ENCODE assay signal across 20 cellular contexts in the genomic region with DNA sequence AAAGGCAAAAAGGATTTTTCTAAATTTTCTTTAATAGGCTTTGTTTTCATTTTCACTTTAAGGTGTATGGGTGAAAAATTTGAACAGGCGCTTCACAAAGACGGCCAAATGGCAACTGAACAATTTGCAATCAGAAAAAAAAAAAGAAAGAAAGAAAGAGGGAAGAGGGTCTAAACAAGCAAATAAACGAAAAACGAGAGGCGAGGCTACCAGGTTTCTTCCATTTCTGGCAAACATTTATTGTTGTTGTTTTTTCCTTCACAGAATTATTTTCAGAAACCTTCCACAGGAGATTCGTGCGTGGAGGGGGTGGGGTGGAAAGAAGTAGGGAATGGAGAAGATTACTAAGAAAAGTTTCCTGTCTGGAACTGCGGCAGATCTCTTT. TPM values are rescaled to one million over a fixed set of nuclear protein-coding genes. Genes with fewer than 3 reads are reported as not detected.
DNase-seq lines count a peak whose midpoint lies in the region; FAIRE-seq and TF ChIP-seq lines count a peak whose summit lies in the region.
"Had no signal": no experiment of that assay in that cellular context is flagged by ENCODE, and none has a peak within 500 bp of the region (broad histone marks: within the 10 kb centered on the region; RNA-seq: fewer than 3 reads in every experiment).

No MANE protein-coding gene starts in this region.

- H3K4me3 ChIP-seq in GM12865 (ENCODE audit: low read depth, low read length) (peak overlapping the region; percentile 57), MG63 (peak overlapping the region; percentile 45), H1 (ENCODE audit: extremely low read depth in 1 of 4, insufficient read depth in 2 of 4, low read depth in 3 of 4, low read length in 4 of 4) (peak overlapping the region; percentile 54 to 81 (median 74)), tibial nerve (no peak overlapping the region)
- H3K4me3 ChIP-seq: suprapubic skin had no signal

- no peak overlapping the region for H3K14ac ChIP-seq in H1 (ENCODE audit: insufficient read length)

- H3K4me1 ChIP-seq in H1 (replicated peaks in 1 of 4; ENCODE audit: control insufficient read depth in 3 of 4, insufficient read depth in 4 of 4, low read length in 3 of 4), result peaks cover 0 to 2% (median 0%) of the 10 kb centered on the region in 4 experiments; a peak in 1 of 7 replicates
- H3K4me1 ChIP-seq in tibial nerve, result peaks cover 0 to 7% (median 0%) of the 10 kb centered on the region in 4 donors
- H3K4me1 ChIP-seq: suprapubic skin had no signal

- H4K8ac ChIP-seq in H1 (ENCODE audit: extremely low read depth, insufficient read depth, low read length), result no peak overlapping the region

- H3K4me1 Mint-ChIP-seq in nephron progenitor cell, result peaks cover 39% of the 10 kb centered on the region
- H3K4me1 Mint-ChIP-seq: CD14-positive monocyte, naive B cell had no signal

- no peak overlapping the region for H2BK5ac ChIP-seq in H1 (ENCODE audit: low read depth, low read length)

- no peak overlapping the region for H2BK20ac ChIP-seq in H1 (ENCODE audit: low read length)

- no peak for TF ChIP-seq RAD21 in H1 (IDR thresholded peaks at IDR 0.05 in 1 of 2, conservative IDR thresholded peaks at IDR 0.05 in 1 of 2; ENCODE audit: low read depth in 2 of 2, low read length in 2 of 2)

- peak overlapping the region; percentile 71; the same call in 1 of the 2 replicates for H2AFZ ChIP-seq in H1 (ENCODE audit: low read length)

- H2BK120ac ChIP-seq in H1 (replicated peaks; ENCODE audit: low read depth, low read length), result no peak overlapping the region

- POLR2A ChIA-PET in H1 (lab: Charles Lee; ENCODE audit: partially characterized antibody), result no interaction called here

- no peak overlapping the region for H3K27ac ChIP-seq in H1 (ENCODE audit: low read depth, low read length)
- H3K27ac ChIP-seq in tibial nerve, result no peak overlapping the region
- H3K27ac ChIP-seq: suprapubic skin had no signal

- H3K27ac Mint-ChIP-seq in nephron progenitor cell, result no peak overlapping the region

- no peak for FAIRE-seq in H1 (lab: Jason Lieb, UNC)
- FAIRE-seq: G401.6 had no signal

- H3K27me3 Mint-ChIP-seq in nephron progenitor cell (ENCODE audit: low read depth, poor library complexity), result peaks cover 95% of the 10 kb centered on the region

- no peak overlapping the region for H3K23ac ChIP-seq in H1 (ENCODE audit: insufficient read length)

- peak overlapping the region in 1 of 4 experiments; percentile 12; a peak in 1 of 7 replicates for H3K9ac ChIP-seq in H1 (replicated peaks in 1 of 4; ENCODE audit: extremely low read depth in 1 of 4, low read depth in 3 of 4, low read length in 3 of 4)

- no peak overlapping the region for H2AK5ac ChIP-seq in H1 (ENCODE audit: low read depth, low read length)

- H3K27me3 ChIP-seq in MG63, result no peaks in the 10 kb centered on the region
- H3K27me3 ChIP-seq in H1 (replicated peaks in 1 of 4; ENCODE audit: control insufficient read depth in 3 of 4, extremely low read depth in 1 of 4, insufficient read depth in 3 of 4, low read length in 3 of 4), result peaks cover 3 to 58% (median 31%) of the 10 kb centered on the region in 4 experiments
- peaks cover 0 to 98% of the 10 kb centered on the region in 2 donors for H3K27me3 ChIP-seq in tibial nerve

- H3K23me2 ChIP-seq in H1 (ENCODE audit: low read depth, low read length), result peaks cover 14% of the 10 kb centered on the region

- CTCF ChIA-PET in H1 (lab: Charles Lee; ENCODE audit: partially characterized antibody), result interaction anchor here (0.9 kb wide), 1 partner anchor 898 kb away, joined by 3 read pairs; no protein-coding TSS in a partner anchor

- H3K9me3 ChIP-seq in MG63, result 0 out of 2 replicates have a peak, but pooled peaks cover 1% of the 10 kb centered on the region
- H3K9me3 ChIP-seq in H1 (ENCODE audit: insufficient read depth in 2 of 2, low read depth in 1 of 2, low read length in 1 of 2), result no peaks in the 10 kb centered on the region
- peaks cover 0 to 31% (median 0%) of the 10 kb centered on the region in 4 donors for H3K9me3 ChIP-seq in tibial nerve
- H3K9me3 ChIP-seq: suprapubic skin had no signal

- no peaks in the 10 kb centered on the region for H3K79me1 ChIP-seq in H1 (ENCODE audit: low read depth, low read length)

- H4K5ac ChIP-seq in H1 (ENCODE audit: insufficient read length, low read depth, low read length), result no peak overlapping the region

- 17% methylated on average over 7 of the region's 8 CpGs; no CpG with 5 or more reads in 1 of the 2 experiments for WGBS in H1 (ENCODE audit: extremely low coverage in 1 of 2, insufficient coverage in 1 of 2, insufficient read length in 1 of 2, insufficient replicate concordance in 2 of 2, low coverage in 1 of 2, low lambda C conversion rate in 2 of 2, missing lambda C conversion rate in 1 of 2), 2 experiments
- WGBS in tibial nerve, 2 donors, result 6% methylated on average over 8 of the region's 8 CpGs

- H4K91ac ChIP-seq in H1 (replicated peaks; ENCODE audit: insufficient read length, low read length), result no peak overlapping the region

- TF ChIP-seq EP300 in H1 (IDR thresholded peaks at IDR 0.05; ENCODE audit: borderline replicate concordance in 1 of 2, low read depth in 2 of 2, low read length in 2 of 2) (no peak), tibial nerve (IDR thresholded peaks at IDR 0.05) (no peak)

- TF ChIP-seq CTCF in GM12865 (IDR thresholded peaks at IDR 0.05; ENCODE audit: insufficient read depth, low read depth, low read length, missing control alignments) (no peak), H1 (IDR thresholded peaks at IDR 0.05; ENCODE audit: control extremely low read depth in 1 of 3, insufficient read depth in 1 of 3, low read depth in 1 of 3, low read length in 3 of 3) (no peak), nephron progenitor cell (IDR thresholded peaks at IDR 0.05) (no peak), tibial nerve (IDR thresholded peaks at IDR 0.05) (no peak)

- no peak overlapping the region for H3K18ac ChIP-seq in H1 (ENCODE audit: extremely low read depth, low read length)

- H3K4me2 ChIP-seq in H1 (ENCODE audit: insufficient read depth in 1 of 2, low read depth in 2 of 2, low read length in 2 of 2), result peak overlapping the region; percentile 79 to 93

- H2BK15ac ChIP-seq in H1 (ENCODE audit: low read length), result no peak overlapping the region

- H4K20me1 ChIP-seq in H1 (replicated peaks in 1 of 2; ENCODE audit: control insufficient read depth in 1 of 2, insufficient read depth in 2 of 2, low read length in 2 of 2), result no peaks in the 10 kb centered on the region

- no peaks in the 10 kb centered on the region for H3K36me3 ChIP-seq in MG63
- H3K36me3 ChIP-seq in H1 (ENCODE audit: control insufficient read depth in 2 of 4, insufficient read depth in 4 of 4, low read length in 3 of 4), result no peaks in the 10 kb centered on the region
- no peaks in the 10 kb centered on the region for H3K36me3 ChIP-seq in tibial nerve
- H3K36me3 ChIP-seq: suprapubic skin had no signal

- H3K56ac ChIP-seq in H1 (replicated peaks; ENCODE audit: insufficient read length, low read depth, low read length), result no peak overlapping the region

- peaks cover 10% of the 10 kb centered on the region for H3K36me3 Mint-ChIP-seq in nephron progenitor cell (ENCODE audit: low read depth)

- no peak overlapping the region for H3K4ac ChIP-seq in H1 (replicated peaks; ENCODE audit: insufficient read length, low read depth, low read length)

- H3K4me3 Mint-ChIP-seq in nephron progenitor cell, result peak overlapping the region; percentile 83

- H3K79me2 ChIP-seq in H1 (ENCODE audit: control insufficient read depth in 1 of 2, insufficient read depth in 2 of 2, low read length in 2 of 2), result no peaks in the 10 kb centered on the region

- no peak overlapping the region for H2BK12ac ChIP-seq in H1 (ENCODE audit: low read depth, low read length)

- DNase-seq in GM12865 (ENCODE audit: low read depth) (no peak), MG63 (no peak), H1 (ENCODE audit: low read depth in 1 of 2, low spot score in 2 of 2) (no peak), nephron progenitor cell (no peak), tibial nerve (ENCODE audit: low spot score in 2 of 2) (no peak), cerebellar cortex (ENCODE audit: low spot score) (no peak), SK-N-DZ (ENCODE audit: low spot score) (no peak), HPDE6-E6E7 (ENCODE audit: extremely low spot score) (no peak)
- DNase-seq: activated CD8-positive, alpha-beta memory T cell treated with anti-CD3 and anti-CD28 coated beads for 24 hours; activated naive CD4-positive, alpha-beta T cell treated with anti-CD3 and anti-CD28 coated beads, Interleukin-2, amount 50 U/mL, for 16 hours; cortex of kidney; kidney glomerular epithelial cell; naive B cell; NCI-H1436; NCI-H510A; T1000 had no signal

- peaks cover 38% of the 10 kb centered on the region for H3K9me3 Mint-ChIP-seq in nephron progenitor cell

- TF ChIP-seq POLR2A in H1 (IDR thresholded peaks at IDR 0.05; ENCODE audit: control extremely low read depth in 1 of 2, low read depth in 2 of 2, low read length in 2 of 2) (no peak), tibial nerve (IDR thresholded peaks at IDR 0.05) (no peak)

RNA-seq across cellular contexts. Expression of gene POM121L2, which starts 24.3 kb away (rescaled TPM):
- total RNA-seq in MG63 (2014; rRNA removed; shearing (Covaris generic); ENCODE audit: low replicate concordance), result not detected in 2 replicates
- total RNA-seq in H1 (2021; fragmentation: NEBNext Ultra II Directional; extraction: Animal tissue kit (Norgen Biotek cat#: 25700)), result 0.09 and 0.17 TPM in 2 replicates
- 0.05 TPM in 2 replicates for polyA plus RNA-seq in H1 (2011; rRNA removed)
- polyA plus RNA-seq in H1 (2011; cell fraction: cytosol; rRNA removed), result 0.03 TPM
- 0.13 TPM for polyA plus RNA-seq in H1 (2011; cell fraction: nucleus; rRNA removed)
- 0.05 to 0.11 TPM in 2 of 4 replicates, not detected in the others for polyA plus RNA-seq in H1 (2012, experiment 1 of 2)
- 0.09 TPM for polyA plus RNA-seq in H1 (2012, experiment 2 of 2)
- 0.08 TPM for polyA plus RNA-seq in H1 (2013, experiment 1 of 2)
- polyA plus RNA-seq in H1 (2013, experiment 2 of 2), result 0.11 TPM
- 0.16 TPM in 1 of 2 replicates, not detected in the other for polyA minus RNA-seq in H1 (2011; rRNA and poly(A)+ RNA removed)
- not detected for polyA minus RNA-seq in H1 (2011; cell fraction: cytosol; rRNA and poly(A)+ RNA removed)
- not detected for polyA minus RNA-seq in H1 (2011; cell fraction: nucleus; rRNA and poly(A)+ RNA removed)
- total RNA-seq in tibial nerve, result not detected
- polyA plus RNA-seq in SK-N-DZ (2014; cell fraction: cytosol; rRNA removed), result not detected in 2 replicates
- not detected in 2 replicates for polyA plus RNA-seq in SK-N-DZ (2014; cell fraction: nucleus; rRNA removed)
- total RNA-seq: skeletal muscle tissue, suprapubic skin had no signal
- polyA plus RNA-seq: CD14-positive monocyte had no signal

RNA-seq across cellular contexts. Expression of gene PRSS16, which starts 40.2 kb away (rescaled TPM):
- total RNA-seq in MG63 (2014; rRNA removed; shearing (Covaris generic); ENCODE audit: low replicate concordance), result 0.33 TPM in 1 of 2 replicates, not detected in the other
- total RNA-seq in H1 (2021; fragmentation: NEBNext Ultra II Directional; extraction: Animal tissue kit (Norgen Biotek cat#: 25700)), result 19.2 and 20.2 TPM in 2 replicates
- polyA plus RNA-seq in H1 (2011; rRNA removed), result 38.9 and 39.6 TPM in 2 replicates
- polyA plus RNA-seq in H1 (2011; cell fraction: cytosol; rRNA removed), result 48.8 TPM
- polyA plus RNA-seq in H1 (2011; cell fraction: nucleus; rRNA removed), result 23.7 TPM
- 15.7 to 20.6 TPM (median 19.8 TPM) in 4 replicates for polyA plus RNA-seq in H1 (2012, experiment 1 of 2)
- 23.1 TPM for polyA plus RNA-seq in H1 (2012, experiment 2 of 2)
- polyA plus RNA-seq in H1 (2013, experiment 1 of 2), result 15.2 TPM
- 16.0 TPM for polyA plus RNA-seq in H1 (2013, experiment 2 of 2)
- 27.4 and 34.3 TPM in 2 replicates for polyA minus RNA-seq in H1 (2011; rRNA and poly(A)+ RNA removed)
- 5.1 TPM for polyA minus RNA-seq in H1 (2011; cell fraction: cytosol; rRNA and poly(A)+ RNA removed)
- 11.7 TPM for polyA minus RNA-seq in H1 (2011; cell fraction: nucleus; rRNA and poly(A)+ RNA removed)
- not detected for total RNA-seq in tibial nerve
- polyA plus RNA-seq in SK-N-DZ (2014; cell fraction: cytosol; rRNA removed), result not detected in 2 replicates
- polyA plus RNA-seq in SK-N-DZ (2014; cell fraction: nucleus; rRNA removed), result not detected in 2 replicates
- polyA plus RNA-seq: CD14-positive monocyte had no signal

Comparison
In these comparisons a context has a peak if more than half of its experiments do, and no peak if none do; other contexts are left out.
1. H3K4me3 ChIP-seq: peak in GM12865 (single experiment), MG63 (single experiment) and H1 (4 of 4); none in tibial nerve (0 of 4).
2. RNA of gene PRSS16, which starts 40.2 kb away (total RNA-seq): 19.2 to 20.2 TPM in H1; 0.33 TPM in MG63 and not detected in tibial nerve; every median in the first group is over 10 times any median in the second.